Comparison of ENCODE assay signal across 15 cellular contexts in the genomic region with DNA sequence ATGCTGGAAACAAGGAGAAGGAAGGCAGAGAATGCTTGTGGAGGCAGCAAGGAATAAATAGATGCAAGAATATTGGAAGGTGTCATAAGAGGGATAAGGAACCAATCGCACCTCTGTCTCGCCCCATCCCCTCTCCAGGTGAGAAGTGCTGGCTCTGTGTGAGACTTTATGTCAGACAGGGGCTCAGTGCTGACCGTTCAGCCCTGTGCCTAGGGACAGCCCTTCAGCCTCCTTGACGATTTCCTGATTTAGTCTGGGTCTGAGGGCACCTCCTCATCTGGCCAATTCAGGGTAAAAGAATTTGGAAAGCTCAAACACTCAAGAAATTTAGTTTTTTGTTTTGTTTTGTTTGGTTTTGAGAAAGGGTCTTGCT. TPM values are rescaled to one million over a fixed set of nuclear protein-coding genes. Genes with fewer than 3 reads are reported as not detected.
A peak's percentile ranks its signal among the peaks of the same experiment; 100 is the strongest.
DNase-seq lines count a peak whose midpoint lies in the region; ATAC-seq and TF ChIP-seq lines count a peak whose summit lies in the region.
"Had no signal": no experiment of that assay in that cellular context is flagged by ENCODE, and none has a peak within 500 bp of the region (broad histone marks: within the 10 kb centered on the region; RNA-seq: fewer than 3 reads in every experiment).

No MANE protein-coding gene starts in this region.

- H3K4me3 ChIP-seq in Peyer's patch (peak overlapping the region in 2 of 4 donors; percentile 8 to 30), mucosa of descending colon (no peak overlapping the region), tibial artery (no peak overlapping the region)
- H3K4me3 ChIP-seq in effector memory CD4-positive, alpha-beta T cell (ENCODE audit: insufficient read depth, low read depth, low read length, poor library complexity, severe bottlenecking) = no peak overlapping the region
- H3K4me3 ChIP-seq: GM23248, stomach had no signal

- no peak for DNase-seq in Peyer's patch
- no peak for DNase-seq in epithelial cell of prostate (ENCODE audit: low read depth, low spot score)
- DNase-seq in mucosa of descending colon = no peak
- DNase-seq in tibial artery = peak in 1 of 2 donors; percentile 35
- DNase-seq in effector memory CD4-positive, alpha-beta T cell = no peak
- no peak for DNase-seq in GM10266 (ENCODE audit: extremely low spot score)
- no peak for DNase-seq in NCI-H1930 (lab: John Stamatoyannopoulos, UW)
- DNase-seq: activated CD4-positive, CD25-positive, alpha-beta regulatory T cell treated with anti-CD3 and anti-CD28 coated beads, Interleukin-2, amount 50 U/mL, for 72 hours; GDM1; NCI-H1105 treated with DMSO at 0.1 percent for 48 hours; SHP77 treated with DMSO at 0.1 percent for 48 hours had no signal

- TF ChIP-seq POLR2A in Peyer's patch (IDR thresholded peaks at IDR 0.05) = no peak

- H3K9me3 ChIP-seq in Peyer's patch (no peaks in the 10 kb centered on the region), mucosa of descending colon (no peaks in the 10 kb centered on the region), tibial artery (no peaks in the 10 kb centered on the region)
- H3K9me3 ChIP-seq in effector memory CD4-positive, alpha-beta T cell (ENCODE audit: control insufficient read depth, low read length) = no peaks in the 10 kb centered on the region
- H3K9me3 ChIP-seq: stomach had no signal

- H3K27ac ChIP-seq in Peyer's patch (peak overlapping the region in 3 of 4 donors; percentile 75 to 95 (median 93)), epithelial cell of prostate (peak overlapping the region; percentile 94), tibial artery (peak overlapping the region; percentile 73 to 81)
- H3K27ac ChIP-seq in effector memory CD4-positive, alpha-beta T cell (ENCODE audit: insufficient read depth, low read length, poor library complexity, severe bottlenecking) = no peak overlapping the region
- H3K27ac ChIP-seq: GM23248 had no signal

- H3K27me3 ChIP-seq in Peyer's patch = no peaks in the 10 kb centered on the region
- H3K27me3 ChIP-seq in tibial artery = no peaks in the 10 kb centered on the region
- no peaks in the 10 kb centered on the region for H3K27me3 ChIP-seq in effector memory CD4-positive, alpha-beta T cell (replicated peaks; ENCODE audit: control insufficient read depth, insufficient read depth, low read length, poor library complexity, severe bottlenecking)

- peaks cover 0 to 7% (median 0%) of the 10 kb centered on the region in 4 donors for H3K4me1 ChIP-seq in Peyer's patch
- peaks cover 19% of the 10 kb centered on the region for H3K4me1 ChIP-seq in mucosa of descending colon (ENCODE audit: low read depth)
- peaks cover 0 to 44% (median 30%) of the 10 kb centered on the region in 4 donors for H3K4me1 ChIP-seq in tibial artery
- H3K4me1 ChIP-seq in effector memory CD4-positive, alpha-beta T cell (ENCODE audit: control insufficient read depth, insufficient read depth, low read length, poor library complexity, severe bottlenecking) = no peaks in the 10 kb centered on the region

- intact Hi-C loops in mucosa of descending colon (cut with DNase I, micrococcal nuclease) = no loop called here
- intact Hi-C loops in tibial artery (cut with DNase I; ENCODE audit: low total_unique reads) = loop anchor here (5.0 kb wide), 1 partner anchor 38 kb away; no protein-coding TSS in a partner anchor

- TF ChIP-seq CTCF in Peyer's patch (IDR thresholded peaks at IDR 0.05) = no peak
- TF ChIP-seq CTCF in mucosa of descending colon (IDR thresholded peaks at IDR 0.05) = no peak
- no peak for TF ChIP-seq CTCF in tibial artery (IDR thresholded peaks at IDR 0.05)
- TF ChIP-seq CTCF in GM10266 (IDR thresholded peaks at IDR 0.05; ENCODE audit: control insufficient read depth, insufficient read depth, low read depth, missing control alignments) = no peak

- ATAC-seq in mucosa of descending colon (peak; percentile 37), HG02884 (IDR thresholded peaks at IDR 0.05; ENCODE audit: unreplicated experiment) (no peak)
- ATAC-seq: naive thymus-derived CD8-positive, alpha-beta T cell had no signal

- H3K36me3 ChIP-seq in Peyer's patch (no peaks in the 10 kb centered on the region), mucosa of descending colon (ENCODE audit: low read depth) (no peaks in the 10 kb centered on the region), tibial artery (no peaks in the 10 kb centered on the region)
- H3K36me3 ChIP-seq in effector memory CD4-positive, alpha-beta T cell (ENCODE audit: control insufficient read depth, insufficient read depth, low read length) = no peaks in the 10 kb centered on the region
- H3K36me3 ChIP-seq: stomach had no signal

RNA-seq across cellular contexts. Expression of a gene that starts 54.9 kb away (rescaled TPM):
- 1 to 10 TPM in 2 of 4 donors, not detected in 2; 1.4 to 2.4 TPM for total RNA-seq in Peyer's patch
- 1 to 10 TPM; 2.2 to 3.7 (median 3.5) TPM for total RNA-seq in mucosa of descending colon
- total RNA-seq: GM23248 had no signal
